Comparison of ENCODE assay signal across 17 cellular contexts in genomic region chr7:140866926-140867325, GRCh38.
"Had no signal": no experiment of that assay in that cellular context is flagged by ENCODE, and none has a peak within 500 bp of the region (broad histone marks: within the 10 kb centered on the region; RNA-seq: fewer than 3 reads in every experiment).

No MANE protein-coding gene starts in this region.

- H3K36me3 ChIP-seq: colonic mucosa, esophagus squamous epithelium, left lung, neutrophil, pancreas, right lobe of liver, suprapubic skin, vagina had no signal

- H3K4me3 ChIP-seq: colonic mucosa, esophagus squamous epithelium, left lung, pancreas, right lobe of liver, suprapubic skin, vagina had no signal

- H3K27ac ChIP-seq: colonic mucosa, esophagus squamous epithelium, left lung, neutrophil, pancreas, right lobe of liver, suprapubic skin, vagina had no signal

- ATAC-seq: left lung, natural killer cell, pancreas had no signal

- DNase-seq: colonic mucosa; effector CD8-positive, alpha-beta T cell; endodermal cell; esophagus squamous epithelium; head of caudate nucleus; left lung; natural killer cell; pancreas; right lobe of liver; small intestine; stimulated activated CD4-positive, alpha-beta T cell treated with anti-CD3 and anti-CD28 coated beads, Interleukin-15, amount 100 ng/mL, for 24 hours; stimulated activated CD4-positive, alpha-beta T cell treated with anti-CD3 and anti-CD28 coated beads, Interleukin-2, amount 100 ng/mL, for 48 hours; stimulated activated naive B cell treated with anti-CD40 and anti-IgM and Interleukin-4, amounts not matched to agents 10 μg/mL and 1 μg/mL and 100 μg/mL, for 72 hours; trophoblast cell had no signal

- H3K9me3 ChIP-seq: colonic mucosa, esophagus squamous epithelium, left lung, neutrophil, pancreas, right lobe of liver, suprapubic skin, vagina had no signal

- H3K27me3 ChIP-seq: colonic mucosa, esophagus squamous epithelium, left lung, neutrophil, pancreas, right lobe of liver, suprapubic skin, vagina had no signal

- H3K4me1 ChIP-seq: colonic mucosa, right lobe of liver had no signal
